Comparison of ENCODE assay signal across 8 cellular contexts in the genomic region with DNA sequence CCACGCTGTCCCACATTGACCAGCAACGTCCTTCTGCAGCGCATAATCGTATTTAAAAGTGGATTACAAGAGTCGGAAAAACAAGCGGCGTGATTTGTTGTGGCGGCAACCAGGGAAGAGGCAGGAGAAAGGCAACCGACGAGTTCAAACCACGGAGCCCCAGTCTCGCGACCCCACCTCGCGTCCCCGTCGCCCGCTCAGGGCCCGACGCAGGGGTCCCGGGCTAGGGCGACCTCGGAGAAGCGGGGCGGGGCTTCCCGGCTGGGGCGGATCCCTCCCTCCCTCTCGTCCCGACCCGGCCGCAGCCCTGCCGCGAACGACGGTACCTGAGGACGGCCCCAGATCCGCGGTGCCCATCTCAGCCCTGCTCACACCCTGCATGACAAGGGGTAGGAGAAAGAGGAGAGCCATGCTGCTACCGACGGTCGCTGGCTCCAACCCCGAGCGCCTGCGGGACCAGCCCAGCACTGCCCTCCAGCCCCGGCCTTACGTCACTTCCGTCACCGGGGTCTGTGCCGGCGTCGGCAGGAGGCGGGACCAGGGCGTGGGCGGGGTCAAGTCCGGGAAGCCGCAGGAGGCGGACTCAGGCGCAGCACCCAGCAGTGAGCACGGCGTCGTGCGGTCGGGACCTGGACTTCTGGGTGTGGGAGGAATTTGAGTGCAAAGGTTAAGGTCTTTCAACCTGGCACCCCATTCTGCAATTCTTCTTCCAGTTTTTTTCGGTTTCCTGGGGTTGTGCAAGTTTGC. TPM values are rescaled to one million over a fixed set of nuclear protein-coding genes. Genes with fewer than 3 reads are reported as not detected.
DNase-seq lines count a peak whose midpoint lies in the region; ATAC-seq and TF ChIP-seq lines count a peak whose summit lies in the region.

A gene (minus strand): TSS at position 469 of the 747 bp plus-strand sequence. CDS start 58 bp downstream, at position 411.

- no peak for TF ChIP-seq CTCF in colonic mucosa (IDR thresholded peaks at IDR 0.05)

- no peaks in the 10 kb centered on the region for H3K27me3 Mint-ChIP-seq in activated CD4-positive, alpha-beta T cell treated with anti-CD3 and anti-CD28 coated beads, Interleukin-2, amount 10 ng/mL, durations not matched to agents 7 days and 5 days

- H3K4me1 ChIP-seq in BLaER1 treated with 17β-estradiol and CSF1 and Interleukin-3, amounts not matched to agents 10 nM and 100 nM = peaks cover 57 to 83% (median 68%) of the 10 kb centered on the region in 10 experiments
- peaks cover 7% of the 10 kb centered on the region for H3K4me1 ChIP-seq in colonic mucosa

- H3K27ac Mint-ChIP-seq in activated CD4-positive, alpha-beta T cell treated with anti-CD3 and anti-CD28 coated beads, Interleukin-2, amount 10 ng/mL, durations not matched to agents 7 days and 5 days = peak within 1 kb of the TSS; percentile 100

- peak within 1 kb of the TSS; percentile 100 for H3K4me3 Mint-ChIP-seq in activated CD4-positive, alpha-beta T cell treated with anti-CD3 and anti-CD28 coated beads, Interleukin-2, amount 10 ng/mL, durations not matched to agents 7 days and 5 days

- peak within 1 kb of the TSS; percentile 83 to 99 (median 93) for H3K27ac ChIP-seq in BLaER1 treated with 17β-estradiol and CSF1 and Interleukin-3, amounts not matched to agents 10 nM and 100 nM
- peak within 1 kb of the TSS; percentile 96 for H3K27ac ChIP-seq in colonic mucosa

- peak within 1 kb of the TSS; percentile 70 to 99 (median 88) for H3K4me2 ChIP-seq in BLaER1 treated with 17β-estradiol and CSF1 and Interleukin-3, amounts not matched to agents 10 nM and 100 nM

- H3K36me3 ChIP-seq in BLaER1 treated with 17β-estradiol and CSF1 and Interleukin-3, amounts not matched to agents 10 nM and 100 nM = peaks cover 13 to 36% (median 20%) of the 10 kb centered on the region in 11 experiments; a peak in 20 of 22 replicates
- no peaks in the 10 kb centered on the region for H3K36me3 ChIP-seq in colonic mucosa

- POLR2A ChIA-PET in activated CD4-positive, alpha-beta T cell treated with anti-CD3 and anti-CD28 coated beads, Interleukin-2, amount 10 ng/mL, durations not matched to agents 7 days and 5 days (lab: Charles Lee) = no interaction called here

- H3K36me3 Mint-ChIP-seq in activated CD4-positive, alpha-beta T cell treated with anti-CD3 and anti-CD28 coated beads, Interleukin-2, amount 10 ng/mL, durations not matched to agents 7 days and 5 days (ENCODE audit: low read depth) = peaks cover 9% of the 10 kb centered on the region

- H3K27me3 ChIP-seq in BLaER1 treated with 17β-estradiol and CSF1 and Interleukin-3, amounts not matched to agents 10 nM and 100 nM = no peaks in the 10 kb centered on the region
- no peaks in the 10 kb centered on the region for H3K27me3 ChIP-seq in colonic mucosa

- DNase-seq in NCI-H748 (lab: John Stamatoyannopoulos, UW; ENCODE audit: unreplicated experiment) (peak; percentile 92), colonic mucosa (peak; percentile 99), kidney tubule cell (ENCODE audit: low spot score) (peak; percentile 94)
- peak; percentile 94 for DNase-seq in activated CD4-positive, alpha-beta T cell treated with anti-CD3 and anti-CD28 coated beads, Interleukin-2, amount 10 ng/mL, durations not matched to agents 7 days and 5 days
- peak; percentile 95 to 97 (median 96) for DNase-seq in stimulated activated CD4-positive, alpha-beta T cell treated with anti-CD3 and anti-CD28 coated beads, Interleukin-1b, Interleukin-23, amount 100 ng/mL, for 24 hours (ENCODE audit: low read depth in 4 of 4, low spot score in 1 of 4)

- peaks cover 0 to 17% (median 6%) of the 10 kb centered on the region in 11 experiments; a peak in 9 of 22 replicates for H3K9me3 ChIP-seq in BLaER1 treated with 17β-estradiol and CSF1 and Interleukin-3, amounts not matched to agents 10 nM and 100 nM (replicated peaks in 1 of 11)
- H3K9me3 ChIP-seq in colonic mucosa = no peaks in the 10 kb centered on the region

- H3K4me1 Mint-ChIP-seq in activated CD4-positive, alpha-beta T cell treated with anti-CD3 and anti-CD28 coated beads, Interleukin-2, amount 10 ng/mL, durations not matched to agents 7 days and 5 days = peaks cover 53% of the 10 kb centered on the region

- CTCF ChIA-PET in activated CD4-positive, alpha-beta T cell treated with anti-CD3 and anti-CD28 coated beads, Interleukin-2, amount 10 ng/mL, durations not matched to agents 7 days and 5 days (lab: Charles Lee) = interaction anchor here (1.8 kb wide), 1 partner anchor 12 kb away, joined by 6 read pairs; no protein-coding TSS in a partner anchor

- peaks cover under 1% of the 10 kb centered on the region for H3K9me3 Mint-ChIP-seq in activated CD4-positive, alpha-beta T cell treated with anti-CD3 and anti-CD28 coated beads, Interleukin-2, amount 10 ng/mL, durations not matched to agents 7 days and 5 days

- intact Hi-C loops in colonic mucosa (cut with DNase I) = no loop called here

- peak within 1 kb of the TSS; percentile 87 to 99 (median 93) for H3K9ac ChIP-seq in BLaER1 treated with 17β-estradiol and CSF1 and Interleukin-3, amounts not matched to agents 10 nM and 100 nM
- peak within 1 kb of the TSS; percentile 98 to 99 for H3K9ac ChIP-seq in colonic mucosa (ENCODE audit: low read depth in 2 of 2, low read length in 2 of 2)

- peak within 1 kb of the TSS; percentile 67 to 95 (median 90) for H3K4me3 ChIP-seq in BLaER1 treated with 17β-estradiol and CSF1 and Interleukin-3, amounts not matched to agents 10 nM and 100 nM
- peak within 1 kb of the TSS; percentile 70 for H3K4me3 ChIP-seq in colonic mucosa

- H4K20me1 ChIP-seq in BLaER1 treated with 17β-estradiol and CSF1 and Interleukin-3, amounts not matched to agents 10 nM and 100 nM = peaks cover 18 to 41% (median 29%) of the 10 kb centered on the region in 11 experiments; a peak in 18 of 22 replicates

- peak; percentile 74 for ATAC-seq in GM19351 (IDR thresholded peaks at IDR 0.05; ENCODE audit: unreplicated experiment)
- ATAC-seq in HG03520 (IDR thresholded peaks at IDR 0.05; ENCODE audit: unreplicated experiment) = peak; percentile 86

RNA-seq across cellular contexts. Expression of the gene that starts here (rescaled TPM):
- 10 to 100 TPM; 18.7 to 21.1 TPM for total RNA-seq in activated CD4-positive, alpha-beta T cell treated with anti-CD3 and anti-CD28 coated beads, Interleukin-2, amount 10 ng/mL, durations not matched to agents 7 days and 5 days
- 100 to 1,000 TPM in 1 of 2 donors, 10 to 100 TPM in 1; 58.2 to 131 TPM for total RNA-seq in colonic mucosa

Comparison
In these comparisons a context has a peak if more than half of its experiments do, and no peak if none do; other contexts are left out.
1. Peak in every context shown above with its lines: DNase-seq, ATAC-seq, H3K4me3 ChIP-seq and H3K27ac ChIP-seq.